ENCODE assay signal across 1 cellular context in the genomic region with DNA sequence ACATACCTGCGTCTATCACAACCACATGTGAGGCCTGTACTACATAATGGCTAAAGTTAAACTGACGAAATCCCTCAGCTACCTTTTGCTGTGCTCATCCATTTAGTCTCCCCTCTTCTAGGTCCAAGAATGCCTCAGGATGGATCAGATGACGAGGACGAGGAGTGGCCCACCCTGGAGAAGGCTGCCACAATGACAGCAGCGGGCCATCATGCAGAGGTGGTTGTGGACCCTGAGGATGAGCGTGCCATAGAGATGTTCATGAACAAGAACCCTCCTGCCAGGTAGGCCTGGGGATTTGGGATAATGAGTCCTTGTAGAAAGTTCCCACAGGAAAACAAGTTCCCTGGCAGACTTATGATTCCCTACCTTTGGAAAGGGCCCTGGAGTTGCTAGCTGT.
TF ChIP-seq lines count a peak whose summit lies in the region.

No MANE protein-coding gene starts in this region.

TF ChIP-seq in H1, 55 proteins besides CTCF, POLR2A, EP300 and RAD21:
- TF ChIP-seq POLR2AphosphoS5 (IDR thresholded peaks at IDR 0.05; ENCODE audit: low read depth, low read length): peak; percentile 21; the same call in 1 of the 2 replicates
- TF ChIP-seq SAP30 (IDR thresholded peaks at IDR 0.05; ENCODE audit: insufficient read depth, insufficient replicate concordance, low read length): no peak
